1 cellular context compared by ENCODE assay signal in genomic region chr19:5718579-5719273, GRCh38.
TF ChIP-seq lines count a peak whose summit lies in the region.

No MANE protein-coding gene starts in this region.

TF ChIP-seq in GM12878, 131 proteins besides CTCF, POLR2A, EP300 and RAD21 (continued from another document and continues in another):
- TF ChIP-seq RUNX3 (IDR thresholded peaks at IDR 0.05; ENCODE audit: low read length) (no peak), ETV6 (conservative IDR thresholded peaks at IDR 0.05 in 1 of 2, IDR thresholded peaks at IDR 0.05 in 1 of 2; ENCODE audit: borderline replicate concordance in 1 of 2, low read depth in 1 of 2) (no peak), IRF4 (IDR thresholded peaks at IDR 0.05; ENCODE audit: low read depth, low read length) (0 out of 2 replicates have a peak, but pooled peaks have one; percentile 12), SUZ12 (IDR thresholded peaks at IDR 0.05; ENCODE audit: unreplicated experiment) (no peak), EED (IDR thresholded peaks at IDR 0.05; ENCODE audit: low read depth) (no peak), JUNB (IDR thresholded peaks at IDR 0.05) (peak; percentile 81), EZH2 (IDR thresholded peaks at IDR 0.05; ENCODE audit: borderline replicate concordance, control insufficient read depth, low read depth, low read length) (no peak), TCF3 (IDR thresholded peaks at IDR 0.05; ENCODE audit: borderline replicate concordance, insufficient read depth, low read depth, low read length) (no peak), ATF7 (IDR thresholded peaks at IDR 0.05; ENCODE audit: low read depth) (peak; percentile 94), POU2F2 (IDR thresholded peaks at IDR 0.05; ENCODE audit: borderline replicate concordance, low read depth, low read length) (no peak), NFIC (IDR thresholded peaks at IDR 0.05; ENCODE audit: low read depth, low read length) (peak; percentile 54; the same call in 1 of the 2 replicates), BRCA1 (IDR thresholded peaks at IDR 0.05; ENCODE audit: low read depth, low read length) (no peak), RCOR1 (conservative IDR thresholded peaks at IDR 0.05; ENCODE audit: low read depth, low read length) (no peak), NR2C2 (IDR thresholded peaks at IDR 0.05; ENCODE audit: borderline replicate concordance, control insufficient read depth, insufficient read length, low read depth) (no peak), ZSCAN29 (IDR thresholded peaks at IDR 0.05) (no peak), CREM (IDR thresholded peaks at IDR 0.05; ENCODE audit: low read depth) (peak; percentile 79), ZZZ3 (IDR thresholded peaks at IDR 0.05; ENCODE audit: control insufficient read depth, insufficient read length, low read depth) (no peak), RFX5 (IDR thresholded peaks at IDR 0.05; ENCODE audit: low read depth, low read length) (no peak), ZNF207 (IDR thresholded peaks at IDR 0.05; ENCODE audit: borderline replicate concordance) (no peak), ZNF274 (IDR thresholded peaks at IDR 0.05; ENCODE audit: insufficient read depth, insufficient read length) (no peak), MEF2A (IDR thresholded peaks at IDR 0.05; ENCODE audit: insufficient read depth, low read depth, low read length) (no peak), USF1 (IDR thresholded peaks at IDR 0.05; ENCODE audit: borderline replicate concordance, extremely low read length, insufficient read depth, low read depth, low read length) (no peak), HSF1 (IDR thresholded peaks at IDR 0.05; ENCODE audit: low read depth, low read length) (no peak), BCL11A (IDR thresholded peaks at IDR 0.05; ENCODE audit: low read depth, low read length) (no peak), SUPT20H (IDR thresholded peaks at IDR 0.05; ENCODE audit: borderline replicate concordance, control insufficient read depth, low read depth, low read length) (no peak), KDM1A (IDR thresholded peaks at IDR 0.05; ENCODE audit: borderline replicate concordance) (no peak), PAX8 (IDR thresholded peaks at IDR 0.05) (no peak), FOXM1 (IDR thresholded peaks at IDR 0.05; ENCODE audit: low read depth, low read length) (no peak), PML (IDR thresholded peaks at IDR 0.05; ENCODE audit: low read length) (peak; percentile 75; the same call in 1 of the 2 replicates), ZBTB33 (IDR thresholded peaks at IDR 0.05) (no peak), BACH1 (IDR thresholded peaks at IDR 0.05; ENCODE audit: borderline replicate concordance) (no peak), ZNF687 (IDR thresholded peaks at IDR 0.05) (no peak), FOXK2 (IDR thresholded peaks at IDR 0.05) (no peak), LARP7 (IDR thresholded peaks at IDR 0.05) (no peak), IRF5 (IDR thresholded peaks at IDR 0.05; ENCODE audit: borderline replicate concordance) (no peak), ASH2L (IDR thresholded peaks at IDR 0.05; ENCODE audit: borderline replicate concordance, low read depth) (no peak), MTA2 (IDR thresholded peaks at IDR 0.05; ENCODE audit: low read depth) (no peak), NBN (IDR thresholded peaks at IDR 0.05) (no peak), IKZF1 (conservative IDR thresholded peaks at IDR 0.05) (no peak), GATAD2B (conservative IDR thresholded peaks at IDR 0.05; ENCODE audit: low read depth) (no peak)
- TF ChIP-seq, protein P1, sequence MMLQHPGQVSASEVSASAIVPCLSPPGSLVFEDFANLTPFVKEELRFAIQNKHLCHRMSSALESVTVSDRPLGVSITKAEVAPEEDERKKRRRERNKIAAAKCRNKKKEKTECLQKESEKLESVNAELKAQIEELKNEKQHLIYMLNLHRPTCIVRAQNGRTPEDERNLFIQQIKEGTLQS (IDR thresholded peaks at IDR 0.05; ENCODE audit: borderline replicate concordance, extremely low read depth, low read depth, low read length) = no peak
- TF ChIP-seq, protein P2, sequence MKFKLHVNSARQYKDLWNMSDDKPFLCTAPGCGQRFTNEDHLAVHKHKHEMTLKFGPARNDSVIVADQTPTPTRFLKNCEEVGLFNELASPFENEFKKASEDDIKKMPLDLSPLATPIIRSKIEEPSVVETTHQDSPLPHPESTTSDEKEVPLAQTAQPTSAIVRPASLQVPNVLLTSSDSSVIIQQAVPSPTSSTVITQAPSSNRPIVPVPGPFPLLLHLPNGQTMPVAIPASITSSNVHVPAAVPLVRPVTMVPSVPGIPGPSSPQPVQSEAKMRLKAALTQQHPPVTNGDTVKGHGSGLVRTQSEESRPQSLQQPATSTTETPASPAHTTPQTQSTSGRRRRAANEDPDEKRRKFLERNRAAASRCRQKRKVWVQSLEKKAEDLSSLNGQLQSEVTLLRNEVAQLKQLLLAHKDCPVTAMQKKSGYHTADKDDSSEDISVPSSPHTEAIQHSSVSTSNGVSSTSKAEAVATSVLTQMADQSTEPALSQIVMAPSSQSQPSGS (IDR thresholded peaks at IDR 0.05; ENCODE audit: low read length) = peak; percentile 89
- TF ChIP-seq, protein P3, sequence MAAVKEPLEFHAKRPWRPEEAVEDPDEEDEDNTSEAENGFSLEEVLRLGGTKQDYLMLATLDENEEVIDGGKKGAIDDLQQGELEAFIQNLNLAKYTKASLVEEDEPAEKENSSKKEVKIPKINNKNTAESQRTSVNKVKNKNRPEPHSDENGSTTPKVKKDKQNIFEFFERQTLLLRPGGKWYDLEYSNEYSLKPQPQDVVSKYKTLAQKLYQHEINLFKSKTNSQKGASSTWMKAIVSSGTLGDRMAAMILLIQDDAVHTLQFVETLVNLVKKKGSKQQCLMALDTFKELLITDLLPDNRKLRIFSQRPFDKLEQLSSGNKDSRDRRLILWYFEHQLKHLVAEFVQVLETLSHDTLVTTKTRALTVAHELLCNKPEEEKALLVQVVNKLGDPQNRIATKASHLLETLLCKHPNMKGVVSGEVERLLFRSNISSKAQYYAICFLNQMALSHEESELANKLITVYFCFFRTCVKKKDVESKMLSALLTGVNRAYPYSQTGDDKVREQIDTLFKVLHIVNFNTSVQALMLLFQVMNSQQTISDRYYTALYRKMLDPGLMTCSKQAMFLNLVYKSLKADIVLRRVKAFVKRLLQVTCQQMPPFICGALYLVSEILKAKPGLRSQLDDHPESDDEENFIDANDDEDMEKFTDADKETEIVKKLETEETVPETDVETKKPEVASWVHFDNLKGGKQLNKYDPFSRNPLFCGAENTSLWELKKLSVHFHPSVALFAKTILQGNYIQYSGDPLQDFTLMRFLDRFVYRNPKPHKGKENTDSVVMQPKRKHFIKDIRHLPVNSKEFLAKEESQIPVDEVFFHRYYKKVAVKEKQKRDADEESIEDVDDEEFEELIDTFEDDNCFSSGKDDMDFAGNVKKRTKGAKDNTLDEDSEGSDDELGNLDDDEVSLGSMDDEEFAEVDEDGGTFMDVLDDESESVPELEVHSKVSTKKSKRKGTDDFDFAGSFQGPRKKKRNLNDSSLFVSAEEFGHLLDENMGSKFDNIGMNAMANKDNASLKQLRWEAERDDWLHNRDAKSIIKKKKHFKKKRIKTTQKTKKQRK (IDR thresholded peaks at IDR 0.05; ENCODE audit: low read depth, low read length) = no peak
- TF ChIP-seq, protein P4, sequence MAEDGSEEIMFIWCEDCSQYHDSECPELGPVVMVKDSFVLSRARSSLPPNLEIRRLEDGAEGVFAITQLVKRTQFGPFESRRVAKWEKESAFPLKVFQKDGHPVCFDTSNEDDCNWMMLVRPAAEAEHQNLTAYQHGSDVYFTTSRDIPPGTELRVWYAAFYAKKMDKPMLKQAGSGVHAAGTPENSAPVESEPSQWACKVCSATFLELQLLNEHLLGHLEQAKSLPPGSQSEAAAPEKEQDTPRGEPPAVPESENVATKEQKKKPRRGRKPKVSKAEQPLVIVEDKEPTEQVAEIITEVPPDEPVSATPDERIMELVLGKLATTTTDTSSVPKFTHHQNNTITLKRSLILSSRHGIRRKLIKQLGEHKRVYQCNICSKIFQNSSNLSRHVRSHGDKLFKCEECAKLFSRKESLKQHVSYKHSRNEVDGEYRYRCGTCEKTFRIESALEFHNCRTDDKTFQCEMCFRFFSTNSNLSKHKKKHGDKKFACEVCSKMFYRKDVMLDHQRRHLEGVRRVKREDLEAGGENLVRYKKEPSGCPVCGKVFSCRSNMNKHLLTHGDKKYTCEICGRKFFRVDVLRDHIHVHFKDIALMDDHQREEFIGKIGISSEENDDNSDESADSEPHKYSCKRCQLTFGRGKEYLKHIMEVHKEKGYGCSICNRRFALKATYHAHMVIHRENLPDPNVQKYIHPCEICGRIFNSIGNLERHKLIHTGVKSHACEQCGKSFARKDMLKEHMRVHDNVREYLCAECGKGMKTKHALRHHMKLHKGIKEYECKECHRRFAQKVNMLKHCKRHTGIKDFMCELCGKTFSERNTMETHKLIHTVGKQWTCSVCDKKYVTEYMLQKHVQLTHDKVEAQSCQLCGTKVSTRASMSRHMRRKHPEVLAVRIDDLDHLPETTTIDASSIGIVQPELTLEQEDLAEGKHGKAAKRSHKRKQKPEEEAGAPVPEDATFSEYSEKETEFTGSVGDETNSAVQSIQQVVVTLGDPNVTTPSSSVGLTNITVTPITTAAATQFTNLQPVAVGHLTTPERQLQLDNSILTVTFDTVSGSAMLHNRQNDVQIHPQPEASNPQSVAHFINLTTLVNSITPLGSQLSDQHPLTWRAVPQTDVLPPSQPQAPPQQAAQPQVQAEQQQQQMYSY (CRISPR knock-in tag; IDR thresholded peaks at IDR 0.05) = no peak
- TF ChIP-seq, protein P5, sequence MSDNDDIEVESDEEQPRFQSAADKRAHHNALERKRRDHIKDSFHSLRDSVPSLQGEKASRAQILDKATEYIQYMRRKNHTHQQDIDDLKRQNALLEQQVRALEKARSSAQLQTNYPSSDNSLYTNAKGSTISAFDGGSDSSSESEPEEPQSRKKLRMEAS (IDR thresholded peaks at IDR 0.05; ENCODE audit: low read depth, low read length) = no peak
